Comparison of ENCODE assay signal across 9 cellular contexts in genomic region chr2:42806786-42807185, GRCh38. TPM values are rescaled to one million over a fixed set of nuclear protein-coding genes. Genes with fewer than 3 reads are reported as not detected.
"Had no signal": no experiment of that assay in that cellular context is flagged by ENCODE, and none has a peak within 500 bp of the region (broad histone marks: within the 10 kb centered on the region; RNA-seq: fewer than 3 reads in every experiment).

No MANE protein-coding gene starts in this region.

- H3K27me3 Mint-ChIP-seq: IgD-negative memory B cell had no signal

- DNase-seq: IMR-90, KBM-7, KG1 had no signal

- H3K9me3 Mint-ChIP-seq: IgD-negative memory B cell had no signal

- ATAC-seq: HepG2, K562 had no signal

- H3K27ac ChIP-seq: HL-60 had no signal

- H3K4me3 ChIP-seq: K562 had no signal

- H3K36me3 Mint-ChIP-seq: IgD-negative memory B cell had no signal

RNA-seq across cellular contexts. Expression of gene HAAO, which starts 14.4 kb away (rescaled TPM):
- total RNA-seq: HT-29, HT1080, K562 had no signal
- polyA plus RNA-seq: K562 had no signal

RNA-seq across cellular contexts. Expression of gene OXER1, which starts 42.9 kb away (rescaled TPM):
- total RNA-seq: HT-29, HT1080, IMR-90, K562 had no signal
- polyA plus RNA-seq: IMR-90, K562 had no signal
